In genomic region chr15:78315686-78316085, GRCh38 we compare ENCODE assay signal across 11 cellular contexts. TPM values are rescaled to one million over a fixed set of nuclear protein-coding genes. Genes with fewer than 3 reads are reported as not detected.
A peak's percentile ranks its signal among the peaks of the same experiment; 100 is the strongest.
DNase-seq lines count a peak whose midpoint lies in the region; ATAC-seq and TF ChIP-seq lines count a peak whose summit lies in the region.
"Had no signal": no experiment of that assay in that cellular context is flagged by ENCODE, and none has a peak within 500 bp of the region (broad histone marks: within the 10 kb centered on the region; RNA-seq: fewer than 3 reads in every experiment).

No MANE protein-coding gene starts in this region.

- CTCF ChIA-PET in CD4-positive, alpha-beta memory T cell (lab: Charles Lee; ENCODE audit: partially characterized antibody) = no interaction called here
- CTCF ChIA-PET in naive thymus-derived CD4-positive, alpha-beta T cell (lab: Charles Lee) = no interaction called here

- no peaks in the 10 kb centered on the region for H3K36me3 Mint-ChIP-seq in CD4-positive, alpha-beta memory T cell
- no peaks in the 10 kb centered on the region for H3K36me3 Mint-ChIP-seq in naive thymus-derived CD4-positive, alpha-beta T cell
- H3K36me3 Mint-ChIP-seq: naive B cell had no signal

- no peaks in the 10 kb centered on the region for H3K9me3 Mint-ChIP-seq in CD4-positive, alpha-beta memory T cell
- H3K9me3 Mint-ChIP-seq in naive thymus-derived CD4-positive, alpha-beta T cell = no peaks in the 10 kb centered on the region
- H3K9me3 Mint-ChIP-seq: naive B cell had no signal

- DNase-seq in NCI-H1436 (lab: John Stamatoyannopoulos, UW) (peak; percentile 61), cerebellar cortex (ENCODE audit: low spot score) (peak; percentile 57), osteoblast (ENCODE audit: insufficient read length, low spot score, missing footprints) (peak; percentile 13), T-helper 9 cell (no peak)
- DNase-seq in CD4-positive, alpha-beta memory T cell = no peak
- no peak for DNase-seq in naive thymus-derived CD4-positive, alpha-beta T cell
- no peak for DNase-seq in stimulated activated CD4-positive, alpha-beta T cell treated with anti-CD3 and anti-CD28 coated beads, Interleukin-2, amount 100 ng/mL, for 48 hours
- DNase-seq: body of pancreas, naive B cell had no signal

- peaks cover 19% of the 10 kb centered on the region for H3K27me3 ChIP-seq in osteoblast (ENCODE audit: insufficient read depth, low read length)
- H3K27me3 ChIP-seq in CD4-positive, alpha-beta memory T cell (ENCODE audit: insufficient read depth, low read length) = no peaks in the 10 kb centered on the region
- no peaks in the 10 kb centered on the region for H3K27me3 ChIP-seq in naive thymus-derived CD4-positive, alpha-beta T cell (ENCODE audit: control insufficient read depth in 2 of 2, insufficient read depth in 2 of 2, low read length in 2 of 2)
- H3K27me3 ChIP-seq: body of pancreas had no signal

- H3K4me1 ChIP-seq in osteoblast (ENCODE audit: insufficient read depth, low read length) = no peaks in the 10 kb centered on the region
- no peaks in the 10 kb centered on the region for H3K4me1 ChIP-seq in CD4-positive, alpha-beta memory T cell (ENCODE audit: insufficient read depth, low read length)
- H3K4me1 ChIP-seq in naive thymus-derived CD4-positive, alpha-beta T cell (ENCODE audit: control insufficient read depth in 2 of 2, insufficient read depth in 2 of 2, low read length in 2 of 2) = no peaks in the 10 kb centered on the region
- H3K4me1 ChIP-seq: body of pancreas had no signal

- no peak overlapping the region for H3K4me2 ChIP-seq in osteoblast (ENCODE audit: insufficient read depth, low read length)

- H3K79me2 ChIP-seq in osteoblast (ENCODE audit: insufficient read depth, low read length) = no peaks in the 10 kb centered on the region

- no peak overlapping the region for H3K27ac ChIP-seq in osteoblast (ENCODE audit: low read depth, low read length)
- H3K27ac ChIP-seq in CD4-positive, alpha-beta memory T cell (ENCODE audit: low read depth, low read length) = no peak overlapping the region
- no peak overlapping the region for H3K27ac ChIP-seq in naive thymus-derived CD4-positive, alpha-beta T cell (ENCODE audit: low read depth, low read length)
- H3K27ac ChIP-seq: body of pancreas had no signal

- peak; percentile 49; the same call in 1 of the 2 replicates for TF ChIP-seq CTCF in GM12874 (IDR thresholded peaks at IDR 0.05; ENCODE audit: insufficient read depth, low read depth, low read length)
- TF ChIP-seq CTCF in osteoblast (IDR thresholded peaks at IDR 0.05; ENCODE audit: extremely low read depth, low read depth, low read length) = peak; percentile 21

- H3K4me1 Mint-ChIP-seq in CD4-positive, alpha-beta memory T cell = no peaks in the 10 kb centered on the region
- H3K4me1 Mint-ChIP-seq in naive thymus-derived CD4-positive, alpha-beta T cell = no peaks in the 10 kb centered on the region
- H3K4me1 Mint-ChIP-seq: naive B cell had no signal

- no peak overlapping the region for H3K27ac Mint-ChIP-seq in CD4-positive, alpha-beta memory T cell
- no peak overlapping the region for H3K27ac Mint-ChIP-seq in naive thymus-derived CD4-positive, alpha-beta T cell

- H4K20me1 ChIP-seq in osteoblast (ENCODE audit: insufficient read depth, low read length) = no peaks in the 10 kb centered on the region

- no peak overlapping the region for H3K4me3 ChIP-seq in osteoblast (ENCODE audit: insufficient read depth, low read length)
- no peak overlapping the region for H3K4me3 ChIP-seq in CD4-positive, alpha-beta memory T cell (ENCODE audit: low read length in 2 of 2)
- H3K4me3 ChIP-seq in naive thymus-derived CD4-positive, alpha-beta T cell (ENCODE audit: low read length) = no peak overlapping the region
- H3K4me3 ChIP-seq: body of pancreas had no signal

- H3K36me3 ChIP-seq in osteoblast (ENCODE audit: insufficient read depth, low read length) = no peaks in the 10 kb centered on the region
- H3K36me3 ChIP-seq in CD4-positive, alpha-beta memory T cell (ENCODE audit: insufficient read depth, low read length) = no peaks in the 10 kb centered on the region
- no peaks in the 10 kb centered on the region for H3K36me3 ChIP-seq in naive thymus-derived CD4-positive, alpha-beta T cell (ENCODE audit: control insufficient read depth in 2 of 3, insufficient read depth in 3 of 3, low read length in 3 of 3)

- no peak overlapping the region for H3K4me3 Mint-ChIP-seq in CD4-positive, alpha-beta memory T cell
- no peak overlapping the region for H3K4me3 Mint-ChIP-seq in naive thymus-derived CD4-positive, alpha-beta T cell
- H3K4me3 Mint-ChIP-seq: naive B cell had no signal

- peaks cover 3 to 10% of the 10 kb centered on the region in 2 donors for H3K27me3 Mint-ChIP-seq in CD4-positive, alpha-beta memory T cell
- H3K27me3 Mint-ChIP-seq in naive thymus-derived CD4-positive, alpha-beta T cell = peaks cover 0 to 8% (median 0%) of the 10 kb centered on the region in 5 donors

- ATAC-seq in naive thymus-derived CD4-positive, alpha-beta T cell = no peak
- ATAC-seq: body of pancreas, Right ventricle myocardium inferior had no signal

- no peak overlapping the region for H2AFZ ChIP-seq in osteoblast (ENCODE audit: low read length)

- POLR2A ChIA-PET in CD4-positive, alpha-beta memory T cell (lab: Charles Lee; ENCODE audit: partially characterized antibody) = no interaction called here
- POLR2A ChIA-PET in naive thymus-derived CD4-positive, alpha-beta T cell (lab: Charles Lee) = no interaction called here

- intact Hi-C loops in CD4-positive, alpha-beta memory T cell (cut with micrococcal nuclease) = no loop called here
- intact Hi-C loops in naive thymus-derived CD4-positive, alpha-beta T cell (cut with micrococcal nuclease) = no loop called here

- H3K9me3 ChIP-seq in osteoblast (ENCODE audit: low read depth, low read length) = no peaks in the 10 kb centered on the region
- no peaks in the 10 kb centered on the region for H3K9me3 ChIP-seq in CD4-positive, alpha-beta memory T cell (ENCODE audit: control insufficient read depth in 1 of 2, low read length in 2 of 2)
- H3K9me3 ChIP-seq in naive thymus-derived CD4-positive, alpha-beta T cell (ENCODE audit: control insufficient read depth in 2 of 3, low read length in 3 of 3) = no peaks in the 10 kb centered on the region
- H3K9me3 ChIP-seq: body of pancreas had no signal

RNA-seq across cellular contexts. Expression of gene SKIC8, which starts 16.3 kb away (rescaled TPM):
- 62.6 and 64.8 TPM in 2 replicates for total RNA-seq in osteoblast
- total RNA-seq in CD4-positive, alpha-beta memory T cell = 10 to 100 TPM; 43.6 to 45.5 TPM
- polyA plus RNA-seq in CD4-positive, alpha-beta memory T cell = 100 to 1,000 TPM in 1 of 2 donors, 10 to 100 TPM in 1; 77.7 to 145 TPM
- total RNA-seq in naive thymus-derived CD4-positive, alpha-beta T cell = 10 to 100 TPM; 26.7 to 48.7 (median 43.6) TPM
- 10 to 100 TPM; 95.1 to 95.8 TPM for polyA plus RNA-seq in naive thymus-derived CD4-positive, alpha-beta T cell

RNA-seq across cellular contexts. Expression of gene CRABP1, which starts 24.5 kb away (rescaled TPM):
- not detected in 2 replicates for total RNA-seq in osteoblast
- total RNA-seq in CD4-positive, alpha-beta memory T cell = not detected
- polyA plus RNA-seq in CD4-positive, alpha-beta memory T cell = not detected
- total RNA-seq in naive thymus-derived CD4-positive, alpha-beta T cell = not detected
- not detected for polyA plus RNA-seq in naive thymus-derived CD4-positive, alpha-beta T cell
- total RNA-seq: Right ventricle myocardium inferior had no signal

RNA-seq across cellular contexts. Expression of gene DNAJA4, which starts 51.3 kb away (rescaled TPM):
- total RNA-seq in osteoblast = 2.1 and 2.2 TPM in 2 replicates
- 10 to 100 TPM; 31.5 to 32.8 TPM for total RNA-seq in CD4-positive, alpha-beta memory T cell
- polyA plus RNA-seq in CD4-positive, alpha-beta memory T cell = 10 to 100 TPM in 1 of 2 donors, 1 to 10 TPM in 1; 7.8 to 12.0 TPM
- total RNA-seq in naive thymus-derived CD4-positive, alpha-beta T cell = 10 to 100 TPM; 28.3 to 44.7 (median 38.1) TPM
- polyA plus RNA-seq in naive thymus-derived CD4-positive, alpha-beta T cell = 10 to 100 TPM in 1 of 2 donors, 1 to 10 TPM in 1; 9.9 to 18.1 TPM

Comparison
In these comparisons a context has a peak if more than half of its experiments do, and no peak if none do; other contexts are left out.
1. DNase-seq: peak in NCI-H1436 (single experiment), cerebellar cortex (single experiment) and osteoblast (single experiment); none in CD4-positive, alpha-beta memory T cell (0 of 5), naive thymus-derived CD4-positive, alpha-beta T cell (0 of 9), T-helper 9 cell (single experiment) and stimulated activated CD4-positive, alpha-beta T cell treated with anti-CD3 and anti-CD28 coated beads, Interleukin-2, amount 100 ng/mL, for 48 hours (0 of 2).